Comparison of ENCODE assay signal across 10 cellular contexts in genomic region chr15:25787855-25788521, GRCh38.
DNase-seq lines count a peak whose midpoint lies in the region; ATAC-seq and TF ChIP-seq lines count a peak whose summit lies in the region.
"Had no signal": no experiment of that assay in that cellular context is flagged by ENCODE, and none has a peak within 500 bp of the region (broad histone marks: within the 10 kb centered on the region; RNA-seq: fewer than 3 reads in every experiment).

No MANE protein-coding gene starts in this region.

- ATAC-seq in HG03135 (IDR thresholded peaks at IDR 0.05; ENCODE audit: unreplicated experiment) (no peak), esophagus mucosa (no peak)

- TF ChIP-seq CTCF in epithelial cell of esophagus (IDR thresholded peaks at IDR 0.05; ENCODE audit: insufficient read depth, low read depth, low read length, missing control alignments) = no peak

- in situ Hi-C loops in Caki2 (cut with HindIII; ENCODE audit: low pct_unique_long_range_greater_than_20kb, low sequenced_read_pairs) = no loop called here

- DNase-seq in Caki2 (ENCODE audit: low read depth) = peak; percentile 23
- peak; percentile 31 for DNase-seq in HT1080 (ENCODE audit: low read depth)
- peak; percentile 3 for DNase-seq in epithelial cell of esophagus (ENCODE audit: low read depth)
- DNase-seq in posterior vena cava (ENCODE audit: low spot score) = peak; percentile 83
- DNase-seq in NCI-H2081 treated with DMSO at 0.1 percent for 48 hours (lab: John Stamatoyannopoulos, UW) = no peak
- no peak for DNase-seq in SKM-1 (lab: John Stamatoyannopoulos, UW; ENCODE audit: unreplicated experiment)
- DNase-seq: GF-D8, NCI-H1417 had no signal

- intact Hi-C loops in posterior vena cava (cut with DNase I) = no loop called here

- no peak overlapping the region for H3K4me3 ChIP-seq in epithelial cell of esophagus (ENCODE audit: low read length)

Comparison
In these comparisons a context has a peak if more than half of its experiments do, and no peak if none do; other contexts are left out.
1. DNase-seq: peak in Caki2 (single experiment), HT1080 (single experiment), epithelial cell of esophagus (single experiment) and posterior vena cava (single experiment); none in NCI-H2081 treated with DMSO at 0.1 percent for 48 hours (single experiment) and SKM-1 (single experiment).